ENCODE assay signal across 8 cellular contexts in genomic region chr16:85652431-85653221, GRCh38. TPM values are rescaled to one million over a fixed set of nuclear protein-coding genes. Genes with fewer than 3 reads are reported as not detected.
DNase-seq lines count a peak whose midpoint lies in the region; ATAC-seq and TF ChIP-seq lines count a peak whose summit lies in the region.

No MANE protein-coding gene starts in this region.

- no peak overlapping the region for H3K4me3 ChIP-seq in Caco-2 (ENCODE audit: low read depth, low read length)

- TF ChIP-seq RAD21 in Ishikawa (IDR thresholded peaks at IDR 0.05; ENCODE audit: low read depth): no peak

- DNase-seq in Caco-2 (peak in 1 of 2 experiments; percentile 46), left ventricle myocardium superior (peak; percentile 74)
- no peak for DNase-seq in stimulated activated effector memory CD8-positive, alpha-beta T cell treated with anti-CD3 and anti-CD28 coated beads, Interleukin-12 subunit alpha, Interleukin-12 subunit beta, amount 100 ng/mL, for 72 hours (ENCODE audit: low spot score in 2 of 2)

- no peak for TF ChIP-seq EP300 in Ishikawa (IDR thresholded peaks at IDR 0.05; ENCODE audit: borderline replicate concordance)

- intact Hi-C loops in Caco-2 (cut with micrococcal nuclease; ENCODE audit: unreplicated experiment) (no loop called here), left ventricle myocardium superior (cut with micrococcal nuclease) (no loop called here)

- CTCF ChIA-PET in Caco-2 (lab: Charles Lee): no interaction called here

- no peaks in the 10 kb centered on the region for H3K9me3 Mint-ChIP-seq in Caco-2 (ENCODE audit: unreplicated experiment)
- H3K9me3 Mint-ChIP-seq in activated naive CD8-positive, alpha-beta T cell (ENCODE audit: low read depth): no peaks in the 10 kb centered on the region
- H3K9me3 Mint-ChIP-seq in stimulated activated effector memory CD8-positive, alpha-beta T cell treated with anti-CD3 and anti-CD28 coated beads, Interleukin-12 subunit alpha, Interleukin-12 subunit beta, amount 100 ng/mL, for 72 hours: no peaks in the 10 kb centered on the region

- no peaks in the 10 kb centered on the region for H3K4me1 Mint-ChIP-seq in Caco-2 (ENCODE audit: low read depth, unreplicated experiment)
- peaks cover 7% of the 10 kb centered on the region for H3K4me1 Mint-ChIP-seq in activated naive CD8-positive, alpha-beta T cell (ENCODE audit: low read depth)
- H3K4me1 Mint-ChIP-seq in stimulated activated effector memory CD8-positive, alpha-beta T cell treated with anti-CD3 and anti-CD28 coated beads, Interleukin-12 subunit alpha, Interleukin-12 subunit beta, amount 100 ng/mL, for 72 hours: peaks cover 11% of the 10 kb centered on the region

- ATAC-seq in left ventricle myocardium superior (peak; percentile 65), GM21576 (IDR thresholded peaks at IDR 0.05; ENCODE audit: unreplicated experiment) (no peak), HG02678 (IDR thresholded peaks at IDR 0.05; ENCODE audit: unreplicated experiment) (no peak), HG03565 (IDR thresholded peaks at IDR 0.05; ENCODE audit: unreplicated experiment) (no peak)
- ATAC-seq in stimulated activated effector memory CD8-positive, alpha-beta T cell treated with anti-CD3 and anti-CD28 coated beads, Interleukin-12 subunit alpha, Interleukin-12 subunit beta, amount 100 ng/mL, for 72 hours: peak; percentile 48

- H3K9me3 ChIP-seq in Caco-2: no peaks in the 10 kb centered on the region

- no TSS peak for BruUV-seq in Caco-2 (replicated peaks; lab: Mats Ljungman, UMichigan)

- H3K27ac Mint-ChIP-seq in Caco-2 (ENCODE audit: unreplicated experiment): peak overlapping the region; percentile 57
- peak overlapping the region; percentile 22 for H3K27ac Mint-ChIP-seq in activated naive CD8-positive, alpha-beta T cell
- H3K27ac Mint-ChIP-seq in stimulated activated effector memory CD8-positive, alpha-beta T cell treated with anti-CD3 and anti-CD28 coated beads, Interleukin-12 subunit alpha, Interleukin-12 subunit beta, amount 100 ng/mL, for 72 hours: peak overlapping the region; percentile 29

- peaks cover 73% of the 10 kb centered on the region for H3K36me3 Mint-ChIP-seq in Caco-2 (ENCODE audit: insufficient read depth, unreplicated experiment)
- H3K36me3 Mint-ChIP-seq in activated naive CD8-positive, alpha-beta T cell: no peaks in the 10 kb centered on the region
- peaks cover 40% of the 10 kb centered on the region for H3K36me3 Mint-ChIP-seq in stimulated activated effector memory CD8-positive, alpha-beta T cell treated with anti-CD3 and anti-CD28 coated beads, Interleukin-12 subunit alpha, Interleukin-12 subunit beta, amount 100 ng/mL, for 72 hours

- H3K4me3 Mint-ChIP-seq in Caco-2 (ENCODE audit: unreplicated experiment): no peak overlapping the region
- no peak overlapping the region for H3K4me3 Mint-ChIP-seq in activated naive CD8-positive, alpha-beta T cell
- H3K4me3 Mint-ChIP-seq in stimulated activated effector memory CD8-positive, alpha-beta T cell treated with anti-CD3 and anti-CD28 coated beads, Interleukin-12 subunit alpha, Interleukin-12 subunit beta, amount 100 ng/mL, for 72 hours: no peak overlapping the region

- no peaks in the 10 kb centered on the region for H3K4me1 ChIP-seq in Caco-2

- no peaks in the 10 kb centered on the region for H3K27me3 Mint-ChIP-seq in Caco-2 (ENCODE audit: insufficient read depth, unreplicated experiment)
- H3K27me3 Mint-ChIP-seq in activated naive CD8-positive, alpha-beta T cell: no peaks in the 10 kb centered on the region

- POLR2A ChIA-PET in Caco-2 (lab: Charles Lee): no interaction called here

- H3K27me3 ChIP-seq in Caco-2 (replicated peaks; ENCODE audit: control insufficient read depth, insufficient read depth, low read length): no peaks in the 10 kb centered on the region

- no peak for TF ChIP-seq CTCF in Caco-2 (IDR thresholded peaks at IDR 0.05; ENCODE audit: insufficient read depth in 1 of 2, low read depth in 1 of 2, low read length in 1 of 2, severe bottlenecking in 1 of 2, unreplicated experiment in 1 of 2)

- H3K36me3 ChIP-seq in Caco-2 (ENCODE audit: control insufficient read depth, insufficient read depth, low read length): peaks cover 10% of the 10 kb centered on the region

TF ChIP-seq in Ishikawa, 13 proteins besides CTCF, POLR2A, EP300 and RAD21:
- no peak for TF ChIP-seq YY1 (IDR thresholded peaks at IDR 0.05; ENCODE audit: low read depth)
- TF ChIP-seq NFIC (IDR thresholded peaks at IDR 0.05): peak; percentile 44; the same call in 1 of the 2 replicates

RNA-seq across cellular contexts. Expression of gene GINS2, which starts 36.1 kb away (rescaled TPM):
- total RNA-seq in Caco-2 (2022) (52.5 and 62.9 TPM in 2 replicates), left ventricle myocardium superior (0.42 TPM)

RNA-seq across cellular contexts. Expression of gene GSE1, which starts 39.5 kb away (rescaled TPM):
- total RNA-seq in Caco-2 (2022) (140 and 142 TPM in 2 replicates), left ventricle myocardium superior (40.4 TPM)

Comparison
In these comparisons a context has a peak if more than half of its experiments do, and no peak if none do; other contexts are left out.
1. ATAC-seq: peak in left ventricle myocardium superior (single experiment) and stimulated activated effector memory CD8-positive, alpha-beta T cell treated with anti-CD3 and anti-CD28 coated beads, Interleukin-12 subunit alpha, Interleukin-12 subunit beta, amount 100 ng/mL, for 72 hours (single experiment); none in GM21576 (single experiment), HG02678 (single experiment) and HG03565 (single experiment).
2. RNA of gene GINS2, which starts 36.1 kb away (total RNA-seq): 52.5 to 62.9 TPM in Caco-2; 0.42 TPM in left ventricle myocardium superior (single experiment); every median in the first group is over 10 times any median in the second.
3. Peak in every context shown above with its lines, with median percentiles within 50 percentile points of each other: H3K27ac Mint-ChIP-seq.